Comparison of ENCODE assay signal across 1 cellular context in the genomic region with DNA sequence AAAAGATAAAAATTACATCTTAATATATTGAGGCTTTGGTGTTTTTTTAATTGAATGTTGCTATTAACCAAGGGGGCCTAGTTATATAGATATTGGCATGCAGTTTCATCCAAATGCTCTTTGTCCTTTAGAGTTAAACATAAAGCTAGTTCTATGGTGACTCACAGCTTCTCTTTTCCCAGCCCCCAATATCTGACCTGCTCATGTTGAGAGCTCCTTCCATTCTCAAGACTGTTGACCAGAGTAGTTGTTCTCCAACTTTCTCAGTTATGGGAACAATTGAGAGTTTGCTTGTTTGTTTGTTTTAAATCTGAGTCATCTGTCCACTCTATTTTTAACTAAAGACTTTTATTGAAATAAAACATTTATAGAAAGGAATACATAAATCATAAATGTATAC.
TF ChIP-seq lines count a peak whose summit lies in the region.

No MANE protein-coding gene starts in this region.

TF ChIP-seq in HepG2, 621 proteins besides CTCF, POLR2A, EP300 and RAD21:
- TF ChIP-seq FOSL2 (CRISPR knock-in tag; IDR thresholded peaks at IDR 0.05), result peak; percentile 69
- 0 out of 2 replicates have a peak, but pooled peaks have one; percentile 19 for TF ChIP-seq ZNF644 (CRISPR knock-in tag; IDR thresholded peaks at IDR 0.05; ENCODE audit: low read depth)
- no peak for TF ChIP-seq ZNF609 (CRISPR knock-in tag; IDR thresholded peaks at IDR 0.05; ENCODE audit: borderline replicate concordance)
